In the genomic region with DNA sequence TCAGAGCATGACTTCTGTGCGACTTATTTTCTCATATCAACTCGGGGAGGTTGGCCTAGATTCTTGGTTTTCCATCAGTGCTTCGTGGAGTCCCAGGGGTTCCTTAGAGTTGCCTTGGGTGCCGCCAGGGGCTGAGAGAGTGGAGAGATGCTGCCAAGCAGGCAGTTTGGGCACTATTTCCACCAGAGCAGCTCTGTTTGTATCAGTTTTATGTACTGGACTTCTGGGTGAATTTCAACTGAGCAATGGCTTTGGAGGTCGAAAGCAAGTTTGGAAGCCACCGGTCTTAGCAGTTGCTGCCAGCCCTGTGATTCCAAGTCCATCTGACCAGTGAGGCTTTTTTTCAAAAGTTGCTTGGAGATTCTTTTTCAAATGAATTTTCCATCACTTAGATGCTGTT, we compare ENCODE assay signal across 2 cellular contexts.
TF ChIP-seq lines count a peak whose summit lies in the region.

No MANE protein-coding gene starts in this region.

TF ChIP-seq in WTC11, 78 proteins besides CTCF, POLR2A, EP300 and RAD21:
- TF ChIP-seq ESRRA (CRISPR knock-in tag; IDR thresholded peaks at IDR 0.05; ENCODE audit: borderline replicate concordance) (no peak), NFYB (CRISPR knock-in tag; conservative IDR thresholded peaks at IDR 0.05; ENCODE audit: low read depth) (no peak), NR2C2 (CRISPR knock-in tag; IDR thresholded peaks at IDR 0.05) (no peak)
- TF ChIP-seq, protein P1, sequence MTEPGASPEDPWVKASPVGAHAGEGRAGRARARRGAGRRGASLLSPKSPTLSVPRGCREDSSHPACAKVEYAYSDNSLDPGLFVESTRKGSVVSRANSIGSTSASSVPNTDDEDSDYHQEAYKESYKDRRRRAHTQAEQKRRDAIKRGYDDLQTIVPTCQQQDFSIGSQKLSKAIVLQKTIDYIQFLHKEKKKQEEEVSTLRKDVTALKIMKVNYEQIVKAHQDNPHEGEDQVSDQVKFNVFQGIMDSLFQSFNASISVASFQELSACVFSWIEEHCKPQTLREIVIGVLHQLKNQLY (CRISPR knock-in tag; IDR thresholded peaks at IDR 0.05): no peak

TF ChIP-seq in HepG2, 621 proteins besides CTCF, POLR2A, EP300 and RAD21:
- no peak for TF ChIP-seq PAF1 (CRISPR knock-in tag; IDR thresholded peaks at IDR 0.05)
- no peak for TF ChIP-seq MYC (CRISPR knock-in tag; IDR thresholded peaks at IDR 0.05; ENCODE audit: borderline replicate concordance)
- TF ChIP-seq AGO1 (IDR thresholded peaks at IDR 0.05; ENCODE audit: low read depth, low read length, poor library complexity, severe bottlenecking): no peak
- TF ChIP-seq DMTF1 (CRISPR knock-in tag; IDR thresholded peaks at IDR 0.05): no peak
- no peak for TF ChIP-seq ZNF329 (CRISPR knock-in tag; IDR thresholded peaks at IDR 0.05; ENCODE audit: low read depth)
- no peak for TF ChIP-seq BCLAF1 (IDR thresholded peaks at IDR 0.05)
- no peak for TF ChIP-seq SP1 (IDR thresholded peaks at IDR 0.05)
- no peak for TF ChIP-seq SP1 (CRISPR knock-in tag; IDR thresholded peaks at IDR 0.05)
- no peak for TF ChIP-seq ZNF230 (CRISPR knock-in tag; IDR thresholded peaks at IDR 0.05)
- TF ChIP-seq RAD51 (IDR thresholded peaks at IDR 0.05; ENCODE audit: borderline replicate concordance): no peak
- TF ChIP-seq PITX1 (CRISPR knock-in tag; IDR thresholded peaks at IDR 0.05): no peak
- no peak for TF ChIP-seq ZNF747 (CRISPR knock-in tag; IDR thresholded peaks at IDR 0.05; ENCODE audit: borderline replicate concordance)
- no peak for TF ChIP-seq SOX5 (CRISPR knock-in tag; IDR thresholded peaks at IDR 0.05; ENCODE audit: borderline replicate concordance)
- no peak for TF ChIP-seq KAT8 (CRISPR knock-in tag; IDR thresholded peaks at IDR 0.05)
